Comparison of ENCODE assay signal across 8 cellular contexts in genomic region chr9:131668439-131669233, GRCh38.
DNase-seq lines count a peak whose midpoint lies in the region; ATAC-seq and TF ChIP-seq lines count a peak whose summit lies in the region.

No MANE protein-coding gene starts in this region.

- no peaks in the 10 kb centered on the region for H3K9me3 ChIP-seq in thymus (ENCODE audit: control insufficient read depth)

- peaks cover 23% of the 10 kb centered on the region for H3K4me1 Mint-ChIP-seq in neural crest cell

- intact Hi-C loops in Right ventricle myocardium superior (cut with DNase I): no loop called here
- intact Hi-C loops in Right ventricle myocardium inferior (cut with DNase I): loop anchor here (5.0 kb wide), 1 partner anchor 51 kb away; no protein-coding TSS in a partner anchor
- intact Hi-C loops in dorsolateral prefrontal cortex (cut with DNase I): no loop called here

- TF ChIP-seq CTCF in dorsolateral prefrontal cortex (IDR thresholded peaks at IDR 0.05 in 54 of 56, conservative IDR thresholded peaks at IDR 0.05 in 2 of 56; ENCODE audit: low read depth in 1 of 56, partially characterized antibody in 56 of 56) (no peak), neural crest cell (conservative IDR thresholded peaks at IDR 0.05) (no peak)

- peak; percentile 15 for ATAC-seq in Right ventricle myocardium superior (ENCODE audit: poor library complexity)
- ATAC-seq in Right ventricle myocardium inferior: no peak

- WGBS in thymus: 6% methylated on average over 14 of the region's 14 CpGs

- peaks cover 41% of the 10 kb centered on the region for H3K4me1 ChIP-seq in thymus (ENCODE audit: control insufficient read depth, insufficient read depth, low read length)

- H3K4me3 ChIP-seq in dorsolateral prefrontal cortex: peak overlapping the region in 3 of 59 donors; percentile 4 to 26 (median 12)
- peak overlapping the region; percentile 0 for H3K4me3 ChIP-seq in thymus (ENCODE audit: low read length)

- H3K27me3 Mint-ChIP-seq in neural crest cell (ENCODE audit: low read depth): no peaks in the 10 kb centered on the region

- no peaks in the 10 kb centered on the region for H3K27me3 ChIP-seq in dorsolateral prefrontal cortex
- H3K27me3 ChIP-seq in thymus (ENCODE audit: control insufficient read depth, insufficient read depth): no peaks in the 10 kb centered on the region

- peaks cover 8% of the 10 kb centered on the region for H3K9me3 Mint-ChIP-seq in neural crest cell

- peaks cover 14% of the 10 kb centered on the region for H3K36me3 Mint-ChIP-seq in neural crest cell (ENCODE audit: low read depth)

- peak overlapping the region; percentile 35 for H3K27ac Mint-ChIP-seq in neural crest cell (ENCODE audit: unreplicated experiment)

- peak overlapping the region in 57 of 59 donors; percentile 1 to 91 (median 77) for H3K27ac ChIP-seq in dorsolateral prefrontal cortex
- peak overlapping the region; percentile 91 for H3K27ac ChIP-seq in thymus (ENCODE audit: low read depth)

- peak; percentile 52 for DNase-seq in Right ventricle myocardium superior
- no peak for DNase-seq in Right ventricle myocardium inferior (ENCODE audit: missing footprints)
- DNase-seq in LHCN-M2 (ENCODE audit: low read depth): peak; percentile 84
- DNase-seq in activated CD4-positive, alpha-beta T cell treated with anti-CD3 and anti-CD28 coated beads, Interleukin-2, amount 50 U/mL, for 24 hours (ENCODE audit: low read depth in 1 of 2, low spot score in 1 of 2): peak; percentile 44 to 69
- DNase-seq in dorsolateral prefrontal cortex: peak in 2 of 10 donors; percentile 36 to 74
- no peak for DNase-seq in neural crest cell (ENCODE audit: low read depth, low spot score)
- no peak for DNase-seq in NCI-H146 (lab: John Stamatoyannopoulos, UW)

- H3K4me3 Mint-ChIP-seq in neural crest cell: no peak overlapping the region

- H3K36me3 ChIP-seq in thymus (ENCODE audit: control insufficient read depth, insufficient read depth): no peaks in the 10 kb centered on the region

Comparison
In these comparisons a context has a peak if more than half of its experiments do, and no peak if none do; other contexts are left out.
1. DNase-seq: peak in Right ventricle myocardium superior (single experiment), LHCN-M2 (single experiment) and activated CD4-positive, alpha-beta T cell treated with anti-CD3 and anti-CD28 coated beads, Interleukin-2, amount 50 U/mL, for 24 hours (2 of 2); none in Right ventricle myocardium inferior (single experiment), neural crest cell (single experiment) and NCI-H146 (single experiment).